Comparison of ENCODE assay signal across 1 cellular context in the genomic region with DNA sequence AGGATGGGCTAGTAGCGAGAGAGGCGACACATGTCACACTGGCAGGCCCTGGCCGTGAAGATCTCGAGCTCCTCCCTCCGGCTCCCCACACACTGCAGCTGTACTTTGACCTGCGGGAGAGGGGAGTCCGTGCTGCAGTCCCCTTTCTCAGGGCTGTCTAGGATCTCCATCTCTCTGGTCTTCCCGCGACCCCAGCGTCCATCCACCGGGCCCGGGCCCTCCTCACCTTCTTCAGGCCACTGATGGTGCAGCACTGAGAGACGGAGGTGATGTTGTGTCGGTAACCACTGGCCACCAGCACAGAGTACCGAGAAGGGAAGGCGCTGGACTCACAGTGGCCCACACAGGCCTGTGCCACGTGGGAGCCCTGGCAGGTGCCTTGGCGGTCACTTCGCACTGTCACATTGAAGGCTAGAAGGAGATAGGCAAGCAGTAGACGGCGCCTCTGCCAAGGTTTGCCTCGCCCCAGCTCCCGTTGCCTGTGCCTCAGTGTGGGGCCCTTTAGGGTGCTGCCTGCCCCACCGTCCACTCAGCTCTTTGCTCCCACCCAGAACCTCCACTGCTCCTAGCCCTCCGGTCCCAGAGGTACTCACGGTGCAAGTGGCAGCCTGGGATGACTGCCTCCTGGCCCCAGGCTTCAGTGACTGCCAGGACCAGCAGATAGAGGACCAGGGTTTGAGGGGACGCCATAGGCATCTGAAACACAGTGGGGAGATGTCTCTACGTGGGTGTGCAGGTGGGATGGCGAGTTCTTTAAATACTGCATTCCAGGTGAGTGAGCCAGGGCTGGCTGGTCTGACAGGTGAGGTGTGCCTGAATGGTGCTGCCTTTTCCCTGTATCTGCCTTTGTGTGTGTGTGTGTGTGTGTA.
A peak's percentile ranks its signal among the peaks of the same experiment; 100 is the strongest.
TF ChIP-seq lines count a peak whose summit lies in the region.

No MANE protein-coding gene starts in this region.

TF ChIP-seq in HepG2, 621 proteins besides CTCF, POLR2A, EP300 and RAD21 (continued from another document and continues in another):
- TF ChIP-seq, protein P1, sequence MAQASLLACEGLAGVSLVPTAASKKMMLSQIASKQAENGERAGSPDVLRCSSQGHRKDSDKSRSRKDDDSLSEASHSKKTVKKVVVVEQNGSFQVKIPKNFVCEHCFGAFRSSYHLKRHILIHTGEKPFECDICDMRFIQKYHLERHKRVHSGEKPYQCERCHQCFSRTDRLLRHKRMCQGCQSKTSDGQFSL (CRISPR knock-in tag; IDR thresholded peaks at IDR 0.05), result no peak
- TF ChIP-seq ZEB1 (IDR thresholded peaks at IDR 0.05; ENCODE audit: insufficient replicate concordance, low read depth) (no peak), ZMYM2 (CRISPR knock-in tag; IDR thresholded peaks at IDR 0.05) (no peak), ZNF761 (CRISPR knock-in tag; conservative IDR thresholded peaks at IDR 0.05) (no peak), SSRP1 (CRISPR knock-in tag; IDR thresholded peaks at IDR 0.05) (no peak), ZNF205 (CRISPR knock-in tag; IDR thresholded peaks at IDR 0.05) (no peak), TCF7 (IDR thresholded peaks at IDR 0.05; ENCODE audit: low read depth) (no peak), GPN1 (CRISPR knock-in tag; IDR thresholded peaks at IDR 0.05; ENCODE audit: borderline replicate concordance) (no peak), RBFOX2 (IDR thresholded peaks at IDR 0.05; ENCODE audit: low read depth, low read length) (peak; percentile 57; the same call in 1 of the 2 replicates), MAZ (IDR thresholded peaks at IDR 0.05; ENCODE audit: borderline replicate concordance, low read depth, low read length) (peak; percentile 25; the same call in 1 of the 2 replicates), MAZ (CRISPR knock-in tag; IDR thresholded peaks at IDR 0.05; ENCODE audit: low read depth) (no peak; the same call in 1 of the 2 replicates), CREB1 (IDR thresholded peaks at IDR 0.05) (no peak), CREB1 (CRISPR knock-in tag; IDR thresholded peaks at IDR 0.05) (no peak), ZNF282 (IDR thresholded peaks at IDR 0.05; ENCODE audit: partially characterized antibody) (no peak), NR2C2 (CRISPR knock-in tag; IDR thresholded peaks at IDR 0.05; ENCODE audit: borderline replicate concordance) (no peak), LCORL (IDR thresholded peaks at IDR 0.05) (no peak), LCORL (CRISPR knock-in tag; IDR thresholded peaks at IDR 0.05) (peak; percentile 70), PCBP2 (optimal IDR thresholded peaks at IDR 0.05; ENCODE audit: low read depth, low read length, poor library complexity, severe bottlenecking) (no peak), HHEX (CRISPR knock-in tag; IDR thresholded peaks at IDR 0.05) (no peak), ZNF550 (CRISPR knock-in tag; IDR thresholded peaks at IDR 0.05; ENCODE audit: borderline replicate concordance) (no peak), CBX1 (IDR thresholded peaks at IDR 0.05; ENCODE audit: low read depth) (no peak), ZNF775 (CRISPR knock-in tag; IDR thresholded peaks at IDR 0.05; ENCODE audit: borderline replicate concordance) (no peak), ZSCAN29 (CRISPR knock-in tag; conservative IDR thresholded peaks at IDR 0.05) (no peak), PLRG1 (conservative IDR thresholded peaks at IDR 0.05) (no peak), ZNF431 (CRISPR knock-in tag; IDR thresholded peaks at IDR 0.05; ENCODE audit: borderline replicate concordance, low read depth) (no peak), TCF7L2 (IDR thresholded peaks at IDR 0.05; ENCODE audit: low read depth, low read length) (no peak), TARDBP (CRISPR knock-in tag; IDR thresholded peaks at IDR 0.05) (0 out of 2 replicates have a peak, but pooled peaks have one; percentile 33), NCOR1 (IDR thresholded peaks at IDR 0.05; ENCODE audit: borderline replicate concordance, low read length) (0 out of 2 replicates have a peak, but pooled peaks have one; percentile 28), ZNF337 (CRISPR knock-in tag; IDR thresholded peaks at IDR 0.05; ENCODE audit: borderline replicate concordance, low read depth) (peak; percentile 77; the same call in 1 of the 2 replicates), ZNF251 (CRISPR knock-in tag; IDR thresholded peaks at IDR 0.05) (no peak), FOXA1 (IDR thresholded peaks at IDR 0.05) (no peak), FOXA1 (CRISPR knock-in tag; IDR thresholded peaks at IDR 0.05) (no peak), SRY (CRISPR knock-in tag; IDR thresholded peaks at IDR 0.05) (no peak), ZNF569 (CRISPR knock-in tag; IDR thresholded peaks at IDR 0.05; ENCODE audit: borderline replicate concordance) (no peak), ZNF878 (CRISPR knock-in tag; IDR thresholded peaks at IDR 0.05) (no peak), ZFP36 (IDR thresholded peaks at IDR 0.05; ENCODE audit: borderline replicate concordance, low read depth, low read length, partially characterized antibody) (no peak)
- TF ChIP-seq, protein P2, sequence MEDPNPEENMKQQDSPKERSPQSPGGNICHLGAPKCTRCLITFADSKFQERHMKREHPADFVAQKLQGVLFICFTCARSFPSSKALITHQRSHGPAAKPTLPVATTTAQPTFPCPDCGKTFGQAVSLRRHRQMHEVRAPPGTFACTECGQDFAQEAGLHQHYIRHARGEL (CRISPR knock-in tag; IDR thresholded peaks at IDR 0.05), result no peak
- TF ChIP-seq, protein P3, sequence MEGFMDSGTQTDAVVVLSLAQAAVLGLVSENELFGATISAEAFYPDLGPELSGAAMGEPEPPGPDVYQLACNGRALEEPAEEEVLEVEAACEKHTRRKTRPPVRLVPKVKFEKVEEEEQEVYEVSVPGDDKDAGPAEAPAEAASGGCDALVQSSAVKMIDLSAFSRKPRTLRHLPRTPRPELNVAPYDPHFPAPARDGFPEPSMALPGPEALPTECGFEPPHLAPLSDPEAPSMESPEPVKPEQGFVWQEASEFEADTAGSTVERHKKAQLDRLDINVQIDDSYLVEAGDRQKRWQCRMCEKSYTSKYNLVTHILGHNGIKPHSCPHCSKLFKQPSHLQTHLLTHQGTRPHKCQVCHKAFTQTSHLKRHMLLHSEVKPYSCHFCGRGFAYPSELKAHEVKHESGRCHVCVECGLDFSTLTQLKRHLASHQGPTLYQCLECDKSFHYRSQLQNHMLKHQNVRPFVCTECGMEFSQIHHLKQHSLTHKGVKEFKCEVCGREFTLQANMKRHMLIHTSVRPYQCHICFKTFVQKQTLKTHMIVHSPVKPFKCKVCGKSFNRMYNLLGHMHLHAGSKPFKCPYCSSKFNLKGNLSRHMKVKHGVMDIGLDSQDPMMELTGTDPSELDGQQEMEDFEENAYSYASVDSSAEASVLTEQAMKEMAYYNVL (CRISPR knock-in tag; IDR thresholded peaks at IDR 0.05; ENCODE audit: borderline replicate concordance), result no peak
- TF ChIP-seq, protein P4, sequence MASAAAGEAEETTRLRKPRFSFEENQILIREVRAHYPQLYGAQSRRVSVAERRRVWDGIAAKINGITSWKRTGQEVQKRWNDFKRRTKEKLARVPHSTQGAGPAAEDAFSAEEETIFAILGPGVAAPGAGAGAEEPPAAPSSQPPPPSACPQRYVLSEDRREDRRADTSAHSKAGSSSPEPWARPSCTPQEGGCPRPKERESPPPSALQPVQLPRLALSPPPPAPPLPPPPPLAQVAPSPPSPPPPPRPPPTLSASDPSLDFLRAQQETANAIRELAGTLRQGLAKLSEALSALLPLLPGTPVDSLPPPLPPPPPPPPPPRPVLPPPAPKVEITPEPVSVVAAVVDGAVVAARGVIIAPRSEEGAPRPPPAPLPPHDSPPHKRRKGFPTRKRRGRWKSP (CRISPR knock-in tag; IDR thresholded peaks at IDR 0.05), result no peak
- TF ChIP-seq, protein P5, sequence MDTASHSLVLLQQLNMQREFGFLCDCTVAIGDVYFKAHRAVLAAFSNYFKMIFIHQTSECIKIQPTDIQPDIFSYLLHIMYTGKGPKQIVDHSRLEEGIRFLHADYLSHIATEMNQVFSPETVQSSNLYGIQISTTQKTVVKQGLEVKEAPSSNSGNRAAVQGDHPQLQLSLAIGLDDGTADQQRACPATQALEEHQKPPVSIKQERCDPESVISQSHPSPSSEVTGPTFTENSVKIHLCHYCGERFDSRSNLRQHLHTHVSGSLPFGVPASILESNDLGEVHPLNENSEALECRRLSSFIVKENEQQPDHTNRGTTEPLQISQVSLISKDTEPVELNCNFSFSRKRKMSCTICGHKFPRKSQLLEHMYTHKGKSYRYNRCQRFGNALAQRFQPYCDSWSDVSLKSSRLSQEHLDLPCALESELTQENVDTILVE (CRISPR knock-in tag; IDR thresholded peaks at IDR 0.05), result no peak
- TF ChIP-seq, protein P6, sequence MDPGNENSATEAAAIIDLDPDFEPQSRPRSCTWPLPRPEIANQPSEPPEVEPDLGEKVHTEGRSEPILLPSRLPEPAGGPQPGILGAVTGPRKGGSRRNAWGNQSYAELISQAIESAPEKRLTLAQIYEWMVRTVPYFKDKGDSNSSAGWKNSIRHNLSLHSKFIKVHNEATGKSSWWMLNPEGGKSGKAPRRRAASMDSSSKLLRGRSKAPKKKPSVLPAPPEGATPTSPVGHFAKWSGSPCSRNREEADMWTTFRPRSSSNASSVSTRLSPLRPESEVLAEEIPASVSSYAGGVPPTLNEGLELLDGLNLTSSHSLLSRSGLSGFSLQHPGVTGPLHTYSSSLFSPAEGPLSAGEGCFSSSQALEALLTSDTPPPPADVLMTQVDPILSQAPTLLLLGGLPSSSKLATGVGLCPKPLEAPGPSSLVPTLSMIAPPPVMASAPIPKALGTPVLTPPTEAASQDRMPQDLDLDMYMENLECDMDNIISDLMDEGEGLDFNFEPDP (CRISPR knock-in tag; conservative IDR thresholded peaks at IDR 0.05), result no peak
- TF ChIP-seq, protein P7, sequence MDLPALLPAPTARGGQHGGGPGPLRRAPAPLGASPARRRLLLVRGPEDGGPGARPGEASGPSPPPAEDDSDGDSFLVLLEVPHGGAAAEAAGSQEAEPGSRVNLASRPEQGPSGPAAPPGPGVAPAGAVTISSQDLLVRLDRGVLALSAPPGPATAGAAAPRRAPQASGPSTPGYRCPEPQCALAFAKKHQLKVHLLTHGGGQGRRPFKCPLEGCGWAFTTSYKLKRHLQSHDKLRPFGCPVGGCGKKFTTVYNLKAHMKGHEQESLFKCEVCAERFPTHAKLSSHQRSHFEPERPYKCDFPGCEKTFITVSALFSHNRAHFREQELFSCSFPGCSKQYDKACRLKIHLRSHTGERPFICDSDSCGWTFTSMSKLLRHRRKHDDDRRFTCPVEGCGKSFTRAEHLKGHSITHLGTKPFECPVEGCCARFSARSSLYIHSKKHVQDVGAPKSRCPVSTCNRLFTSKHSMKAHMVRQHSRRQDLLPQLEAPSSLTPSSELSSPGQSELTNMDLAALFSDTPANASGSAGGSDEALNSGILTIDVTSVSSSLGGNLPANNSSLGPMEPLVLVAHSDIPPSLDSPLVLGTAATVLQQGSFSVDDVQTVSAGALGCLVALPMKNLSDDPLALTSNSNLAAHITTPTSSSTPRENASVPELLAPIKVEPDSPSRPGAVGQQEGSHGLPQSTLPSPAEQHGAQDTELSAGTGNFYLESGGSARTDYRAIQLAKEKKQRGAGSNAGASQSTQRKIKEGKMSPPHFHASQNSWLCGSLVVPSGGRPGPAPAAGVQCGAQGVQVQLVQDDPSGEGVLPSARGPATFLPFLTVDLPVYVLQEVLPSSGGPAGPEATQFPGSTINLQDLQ (CRISPR knock-in tag; IDR thresholded peaks at IDR 0.05), result no peak
- TF ChIP-seq, protein P8, sequence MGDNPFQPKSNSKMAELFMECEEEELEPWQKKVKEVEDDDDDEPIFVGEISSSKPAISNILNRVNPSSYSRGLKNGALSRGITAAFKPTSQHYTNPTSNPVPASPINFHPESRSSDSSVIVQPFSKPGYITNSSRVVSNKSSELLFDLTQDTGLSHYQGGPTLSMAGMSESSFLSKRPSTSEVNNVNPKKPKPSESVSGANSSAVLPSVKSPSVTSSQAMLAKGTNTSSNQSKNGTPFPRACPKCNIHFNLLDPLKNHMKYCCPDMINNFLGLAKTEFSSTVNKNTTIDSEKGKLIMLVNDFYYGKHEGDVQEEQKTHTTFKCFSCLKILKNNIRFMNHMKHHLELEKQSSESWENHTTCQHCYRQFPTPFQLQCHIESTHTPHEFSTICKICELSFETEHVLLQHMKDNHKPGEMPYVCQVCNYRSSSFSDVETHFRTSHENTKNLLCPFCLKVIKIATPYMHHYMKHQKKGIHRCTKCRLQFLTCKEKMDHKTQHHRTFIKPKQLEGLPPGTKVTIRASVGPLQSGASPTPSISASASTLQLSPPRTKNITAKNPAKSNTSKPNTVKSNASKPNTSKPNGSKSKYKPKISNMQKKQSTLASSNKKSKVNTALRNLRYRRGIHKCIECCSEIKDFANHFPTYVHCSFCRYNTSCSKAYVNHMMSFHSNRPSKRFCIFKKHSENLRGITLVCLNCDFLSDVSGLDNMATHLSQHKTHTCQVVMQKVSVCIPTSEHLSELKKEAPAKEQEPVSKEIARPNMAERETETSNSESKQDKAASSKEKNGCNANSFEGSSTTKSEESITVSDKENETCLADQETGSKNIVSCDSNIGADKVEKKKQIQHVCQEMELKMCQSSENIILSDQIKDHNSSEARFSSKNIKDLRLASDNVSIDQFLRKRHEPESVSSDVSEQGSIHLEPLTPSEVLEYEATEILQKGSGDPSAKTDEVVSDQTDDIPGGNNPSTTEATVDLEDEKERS (CRISPR knock-in tag; IDR thresholded peaks at IDR 0.05), result no peak
- TF ChIP-seq, protein P9, sequence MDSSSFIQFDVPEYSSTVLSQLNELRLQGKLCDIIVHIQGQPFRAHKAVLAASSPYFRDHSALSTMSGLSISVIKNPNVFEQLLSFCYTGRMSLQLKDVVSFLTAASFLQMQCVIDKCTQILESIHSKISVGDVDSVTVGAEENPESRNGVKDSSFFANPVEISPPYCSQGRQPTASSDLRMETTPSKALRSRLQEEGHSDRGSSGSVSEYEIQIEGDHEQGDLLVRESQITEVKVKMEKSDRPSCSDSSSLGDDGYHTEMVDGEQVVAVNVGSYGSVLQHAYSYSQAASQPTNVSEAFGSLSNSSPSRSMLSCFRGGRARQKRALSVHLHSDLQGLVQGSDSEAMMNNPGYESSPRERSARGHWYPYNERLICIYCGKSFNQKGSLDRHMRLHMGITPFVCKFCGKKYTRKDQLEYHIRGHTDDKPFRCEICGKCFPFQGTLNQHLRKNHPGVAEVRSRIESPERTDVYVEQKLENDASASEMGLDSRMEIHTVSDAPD (CRISPR knock-in tag; IDR thresholded peaks at IDR 0.05), result no peak
- TF ChIP-seq, protein P10, sequence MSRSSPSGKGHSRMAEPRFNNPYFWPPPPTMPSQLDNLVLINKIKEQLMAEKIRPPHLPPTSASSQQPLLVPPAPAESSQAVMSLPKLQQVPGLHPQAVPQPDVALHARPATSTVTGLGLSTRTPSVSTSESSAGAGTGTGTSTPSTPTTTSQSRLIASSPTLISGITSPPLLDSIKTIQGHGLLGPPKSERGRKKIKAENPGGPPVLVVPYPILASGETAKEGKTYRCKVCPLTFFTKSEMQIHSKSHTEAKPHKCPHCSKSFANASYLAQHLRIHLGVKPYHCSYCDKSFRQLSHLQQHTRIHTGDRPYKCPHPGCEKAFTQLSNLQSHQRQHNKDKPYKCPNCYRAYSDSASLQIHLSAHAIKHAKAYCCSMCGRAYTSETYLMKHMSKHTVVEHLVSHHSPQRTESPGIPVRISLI (CRISPR knock-in tag; IDR thresholded peaks at IDR 0.05; ENCODE audit: borderline replicate concordance), result no peak
- TF ChIP-seq, protein P11, sequence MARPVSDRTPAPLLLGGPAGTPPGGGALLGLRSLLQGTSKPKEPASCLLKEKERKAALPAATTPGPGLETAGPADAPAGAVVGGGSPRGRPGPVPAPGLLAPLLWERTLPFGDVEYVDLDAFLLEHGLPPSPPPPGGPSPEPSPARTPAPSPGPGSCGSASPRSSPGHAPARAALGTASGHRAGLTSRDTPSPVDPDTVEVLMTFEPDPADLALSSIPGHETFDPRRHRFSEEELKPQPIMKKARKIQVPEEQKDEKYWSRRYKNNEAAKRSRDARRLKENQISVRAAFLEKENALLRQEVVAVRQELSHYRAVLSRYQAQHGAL (CRISPR knock-in tag; IDR thresholded peaks at IDR 0.05; ENCODE audit: not compliant biosample characterization), result no peak
